In the genomic region with DNA sequence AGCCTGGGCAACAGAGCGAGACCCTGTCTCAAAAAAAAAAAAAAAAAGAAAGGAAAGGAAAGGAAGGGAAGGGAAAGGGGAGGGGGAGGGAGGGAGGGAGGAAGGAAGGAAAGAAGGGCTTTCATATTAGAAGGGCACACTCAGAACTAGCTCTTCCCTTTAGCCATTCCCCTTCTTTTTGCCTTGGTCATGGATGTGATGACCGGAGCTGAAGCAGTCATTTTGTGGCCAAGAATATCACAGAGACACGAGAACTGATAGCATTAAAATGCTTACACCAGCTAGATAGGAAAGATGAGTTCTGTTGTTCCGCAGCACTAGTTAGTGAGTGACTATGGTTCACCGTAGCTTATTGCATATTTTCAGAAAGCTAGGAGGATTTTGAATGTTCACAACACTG, we compare ENCODE assay signal across 6 cellular contexts.
"Had no signal": no experiment of that assay in that cellular context is flagged by ENCODE, and none has a peak within 500 bp of the region (broad histone marks: within the 10 kb centered on the region; RNA-seq: fewer than 3 reads in every experiment).

No MANE protein-coding gene starts in this region.

- H3K9ac ChIP-seq: KMS-11 had no signal

- H3K27ac ChIP-seq: HL-60, KMS-11 had no signal

- DNase-seq: IMR-90, KBM-7, KG1 had no signal

- FAIRE-seq: HTR-8/SVneo had no signal

- H3K4me2 ChIP-seq: KMS-11 had no signal
